17 cellular contexts compared by ENCODE assay signal in genomic region chr17:17376362-17376761, GRCh38.
DNase-seq lines count a peak whose midpoint lies in the region; ATAC-seq and TF ChIP-seq lines count a peak whose summit lies in the region.
"Had no signal": no experiment of that assay in that cellular context is flagged by ENCODE, and none has a peak within 500 bp of the region (broad histone marks: within the 10 kb centered on the region; RNA-seq: fewer than 3 reads in every experiment).

No MANE protein-coding gene starts in this region.

- no peaks in the 10 kb centered on the region for H3F3A ChIP-seq in neural cell (ENCODE audit: insufficient read depth, low read length, poor library complexity, severe bottlenecking)

- H4K8ac ChIP-seq in IMR-90 (ENCODE audit: low read depth in 2 of 2, low read length in 2 of 2), result no peak overlapping the region

- H3K23ac ChIP-seq in IMR-90 (ENCODE audit: low read depth, low read length), result no peak overlapping the region

- H3K79me1 ChIP-seq in IMR-90 (ENCODE audit: low read depth in 1 of 2, low read length in 2 of 2), result no peaks in the 10 kb centered on the region

- TF ChIP-seq EP300 in neural cell (conservative IDR thresholded peaks at IDR 0.05; ENCODE audit: poor library complexity, severe bottlenecking), result no peak

- H3K4ac ChIP-seq in IMR-90 (ENCODE audit: low read depth, low read length), result no peak overlapping the region

- no peaks in the 10 kb centered on the region for H3K9me1 ChIP-seq in IMR-90 (ENCODE audit: insufficient read depth, low read length)

- ATAC-seq in IMR-90 (ENCODE audit: low read depth) (peak; percentile 93), HG03521 (IDR thresholded peaks at IDR 0.05; ENCODE audit: unreplicated experiment) (no peak), HG02763 (IDR thresholded peaks at IDR 0.05; ENCODE audit: unreplicated experiment) (no peak)
- ATAC-seq: HCT116; K562; stimulated activated effector memory CD8-positive, alpha-beta T cell treated with anti-CD3 and anti-CD28 coated beads, Interleukin-12 subunit alpha, Interleukin-12 subunit beta, amount 100 ng/mL, for 72 hours had no signal

- POLR2A ChIA-PET in IMR-90 (lab: Charles Lee; ENCODE audit: unreplicated experiment), result no interaction called here

- H4K20me1 ChIP-seq in IMR-90 (ENCODE audit: insufficient read depth, low read length) (0 out of 2 replicates have a peak, but pooled peaks cover 4% of the 10 kb centered on the region), neural cell (ENCODE audit: insufficient read depth) (no peaks in the 10 kb centered on the region)
- H4K20me1 ChIP-seq: BLaER1 had no signal

- no peaks in the 10 kb centered on the region for H3K79me2 ChIP-seq in neural cell (replicated peaks; ENCODE audit: insufficient read depth, low read length)

- no peak overlapping the region for H4K5ac ChIP-seq in IMR-90 (ENCODE audit: low read depth, low read length)

- H3K14ac ChIP-seq in IMR-90 (replicated peaks; ENCODE audit: low read depth, low read length), result no peak overlapping the region

- no peak overlapping the region for H4K91ac ChIP-seq in IMR-90 (ENCODE audit: insufficient read depth, low read depth, low read length)

- peaks cover 22% of the 10 kb centered on the region for H3K27me3 ChIP-seq in IMR-90 (ENCODE audit: control insufficient read depth, insufficient read depth, low read length)
- H3K27me3 ChIP-seq in neural cell (ENCODE audit: insufficient read depth, low read depth, low read length), result no peaks in the 10 kb centered on the region
- H3K27me3 ChIP-seq: BLaER1 had no signal

- TF ChIP-seq RAD21 in IMR-90 (IDR thresholded peaks at IDR 0.05; ENCODE audit: low read length), result no peak
- TF ChIP-seq RAD21 in neural cell (conservative IDR thresholded peaks at IDR 0.05), result peak; percentile 14

- H3K4me1 ChIP-seq in IMR-90 (ENCODE audit: control insufficient read depth, insufficient read depth, low read length), result peaks cover 6% of the 10 kb centered on the region

- no peak overlapping the region for H2AFZ ChIP-seq in IMR-90 (replicated peaks; ENCODE audit: low read length, poor library complexity)
- H2AFZ ChIP-seq in neural cell (ENCODE audit: low read depth, low read length), result no peak overlapping the region

- H2AK9ac ChIP-seq in IMR-90 (replicated peaks; ENCODE audit: low read depth, low read length, poor library complexity), result no peak overlapping the region

- 25% methylated on average over 2 of the region's 5 CpGs; no CpG with 5 or more reads in 1 of the 2 experiments for WGBS in IMR-90 (ENCODE audit: extremely low coverage in 2 of 2, insufficient read length in 1 of 2), 2 experiments

- H3K18ac ChIP-seq in IMR-90 (ENCODE audit: low read depth, low read length), result no peak overlapping the region; the same call in 1 of the 2 replicates

- no peak overlapping the region for H3K4me2 ChIP-seq in IMR-90 (ENCODE audit: low read depth, low read length)
- no peak overlapping the region for H3K4me2 ChIP-seq in neural cell (ENCODE audit: low read length)
- H3K4me2 ChIP-seq: BLaER1 had no signal

- H2BK15ac ChIP-seq in IMR-90 (ENCODE audit: low read depth, low read length), result no peak overlapping the region

- H3K4me3 ChIP-seq in IMR-90 (ENCODE audit: insufficient read depth, low read depth, low read length), result no peak overlapping the region
- peak overlapping the region in 1 of 2 donors; percentile 17 for H3K4me3 ChIP-seq in foreskin fibroblast (ENCODE audit: low read depth in 1 of 2, low read length in 2 of 2)
- H3K4me3 ChIP-seq in neural cell (ENCODE audit: low read length), result no peak overlapping the region
- H3K4me3 ChIP-seq: BLaER1, coronary artery, K562, SK-N-MC had no signal

- H3K36me3 ChIP-seq in IMR-90 (ENCODE audit: control insufficient read depth, insufficient read depth, low read length) (no peaks in the 10 kb centered on the region), neural cell (ENCODE audit: insufficient read depth, low read length) (no peaks in the 10 kb centered on the region)
- H3K36me3 ChIP-seq: BLaER1 had no signal

- no peaks in the 10 kb centered on the region for H3K9me2 ChIP-seq in neural cell (ENCODE audit: insufficient read depth, low read length)

- no peak for TF ChIP-seq CTCF in IMR-90 (conservative IDR thresholded peaks at IDR 0.05; ENCODE audit: low read depth, low read length)
- no peak for TF ChIP-seq CTCF in foreskin fibroblast (IDR thresholded peaks at IDR 0.05; ENCODE audit: low read depth, low read length)
- TF ChIP-seq CTCF in neural cell (IDR thresholded peaks at IDR 0.05; ENCODE audit: poor library complexity, severe bottlenecking), result no peak

- BruUV-seq in IMR-90 (replicated peaks; lab: Mats Ljungman, UMichigan), result no TSS peak

- H2BK120ac ChIP-seq in IMR-90 (ENCODE audit: low read depth, low read length), result no peak overlapping the region

- H3K9ac ChIP-seq in IMR-90 (ENCODE audit: low read depth, low read length) (no peak overlapping the region), neural cell (ENCODE audit: low read length) (no peak overlapping the region)
- H3K9ac ChIP-seq: BLaER1 had no signal

- no peak overlapping the region for H2BK5ac ChIP-seq in IMR-90 (ENCODE audit: low read depth, low read length, poor library complexity, severe bottlenecking)

- CTCF ChIA-PET in IMR-90 (lab: Yijun Ruan, JAX), result no interaction called here

- no peak overlapping the region for H3K56ac ChIP-seq in IMR-90 (ENCODE audit: extremely low read depth, insufficient read depth, low read length)

- H3K27ac ChIP-seq in IMR-90 (ENCODE audit: insufficient read depth, low read length), result peak overlapping the region; percentile 68; the same call in 1 of the 2 replicates
- peak overlapping the region; percentile 95 for H3K27ac ChIP-seq in neural cell (ENCODE audit: low read length)
- H3K27ac ChIP-seq: BLaER1, coronary artery, SK-N-MC had no signal

- H3K9me3 ChIP-seq in IMR-90 (ENCODE audit: control insufficient read depth, insufficient read depth, low read length) (no peaks in the 10 kb centered on the region), neural cell (ENCODE audit: low read length) (no peaks in the 10 kb centered on the region)
- H3K9me3 ChIP-seq: BLaER1 had no signal

- no peak overlapping the region for H2BK20ac ChIP-seq in IMR-90 (ENCODE audit: low read depth, low read length)

- intact Hi-C loops in IMR-90 (cut with micrococcal nuclease), result loop anchor here (5.0 kb wide), 1 partner anchor 101 kb away; the partner anchor contains the start of gene MED9

- dilution Hi-C loops in IMR-90 (cut with HindIII; ENCODE audit: low sequenced_read_pairs, unreplicated experiment), result no loop called here

- H2AK5ac ChIP-seq in IMR-90 (ENCODE audit: low read depth, low read length), result no peak overlapping the region

- no peak for TF ChIP-seq POLR2A in IMR-90 (IDR thresholded peaks at IDR 0.05; ENCODE audit: low read depth, low read length)

- in situ Hi-C loops in IMR-90 (cut with MboI; ENCODE audit: low sequenced_read_pairs), result no loop called here

- DNase-seq in AG20443 (ENCODE audit: low spot score), result peak; percentile 80
- DNase-seq in IMR-90, result peak; percentile 76
- peak; percentile 59 to 80 for DNase-seq in foreskin fibroblast
- no peak for DNase-seq in NCI-H2029 (lab: John Stamatoyannopoulos, UW)
- DNase-seq in NCI-H226, result no peak
- DNase-seq: activated CD4-positive, alpha-beta memory T cell treated with anti-CD3 and anti-CD28 coated beads for 36 hours; NCI-H1105; NCI-H446 had no signal

TF ChIP-seq in IMR-90, 13 proteins besides CTCF, POLR2A, EP300 and RAD21 (continues in another document):
- TF ChIP-seq FOS (IDR thresholded peaks at IDR 0.05; ENCODE audit: low read depth, low read length), result peak; percentile 18; the same call in 1 of the 2 replicates
- no peak for TF ChIP-seq MAZ (IDR thresholded peaks at IDR 0.05; ENCODE audit: borderline replicate concordance, low read depth, low read length)
- TF ChIP-seq BHLHE40 (IDR thresholded peaks at IDR 0.05; ENCODE audit: low read depth, low read length), result peak; percentile 82; the same call in 1 of the 2 replicates
- TF ChIP-seq NFE2L2 (IDR thresholded peaks at IDR 0.05; ENCODE audit: low read depth, low read length), result peak; percentile 5; the same call in 1 of the 2 replicates
- TF ChIP-seq RCOR1 (IDR thresholded peaks at IDR 0.05; ENCODE audit: insufficient replicate concordance, low read length), result no peak
- no peak for TF ChIP-seq CHD1 (IDR thresholded peaks at IDR 0.05; ENCODE audit: low read depth, low read length)
- peak; percentile 93 for TF ChIP-seq CEBPB (IDR thresholded peaks at IDR 0.05; ENCODE audit: low read depth, low read length)
- no peak for TF ChIP-seq USF2 (IDR thresholded peaks at IDR 0.05; ENCODE audit: low read depth, low read length)
- peak; percentile 68; the same call in 1 of the 2 replicates for TF ChIP-seq MXI1 (IDR thresholded peaks at IDR 0.05; ENCODE audit: borderline replicate concordance, low read depth, low read length)

TF ChIP-seq in neural cell, 6 proteins besides CTCF, POLR2A, EP300 and RAD21 (continues in another document):
- TF ChIP-seq TAF1 (IDR thresholded peaks at IDR 0.05; ENCODE audit: low read depth), result no peak
- peak; percentile 44 for TF ChIP-seq POLR2AphosphoS5 (IDR thresholded peaks at IDR 0.05)
- no peak for TF ChIP-seq REST (IDR thresholded peaks at IDR 0.05; ENCODE audit: borderline replicate concordance)
- no peak for TF ChIP-seq MXI1 (conservative IDR thresholded peaks at IDR 0.05; ENCODE audit: poor library complexity, severe bottlenecking)
- TF ChIP-seq SMC3 (conservative IDR thresholded peaks at IDR 0.05; ENCODE audit: poor library complexity), result no peak

Comparison
In these comparisons a context has a peak if more than half of its experiments do, and no peak if none do; other contexts are left out.
1. DNase-seq: peak in AG20443 (single experiment), IMR-90 (single experiment) and foreskin fibroblast (2 of 2); none in NCI-H2029 (single experiment) and NCI-H226 (single experiment).